9 cellular contexts compared by ENCODE assay signal in genomic region chr17:80252871-80253270, GRCh38. TPM values are rescaled to one million over a fixed set of nuclear protein-coding genes. Genes with fewer than 3 reads are reported as not detected.
DNase-seq lines count a peak whose midpoint lies in the region; ATAC-seq, FAIRE-seq and TF ChIP-seq lines count a peak whose summit lies in the region.
"Had no signal": no experiment of that assay in that cellular context is flagged by ENCODE, and none has a peak within 500 bp of the region (broad histone marks: within the 10 kb centered on the region; RNA-seq: fewer than 3 reads in every experiment).

No MANE protein-coding gene starts in this region.

- H3K79me1 ChIP-seq in trophoblast cell (ENCODE audit: low read length), result peaks cover 13% of the 10 kb centered on the region

- H3K4me1 Mint-ChIP-seq in activated CD4-positive, alpha-beta memory T cell treated with anti-CD3 and anti-CD28 coated beads, Interleukin-2, amount 10 ng/mL, durations not matched to agents 7 days and 5 days, result peaks cover 63% of the 10 kb centered on the region
- peaks cover 7% of the 10 kb centered on the region for H3K4me1 Mint-ChIP-seq in endodermal cell

- POLR2A ChIA-PET in activated CD4-positive, alpha-beta memory T cell treated with anti-CD3 and anti-CD28 coated beads, Interleukin-2, amount 10 ng/mL, durations not matched to agents 7 days and 5 days (lab: Charles Lee), result interaction anchor here (1.0 to 19.7 kb wide), 5 partner anchors 18 to 151 kb away, joined by 3 to 390 read pairs (median 7); partner anchors contain the start of genes GAA, RNF213, SGSH and SLC26A11

- H2BK120ac ChIP-seq in trophoblast cell (ENCODE audit: insufficient read depth, low read length, poor library complexity), result no peak overlapping the region

- H3K18ac ChIP-seq in trophoblast cell (ENCODE audit: low read length), result no peak overlapping the region

- DNase-seq in GM12891 (ENCODE audit: insufficient read length, low spot score) (peak; percentile 82), NCI-H2171 treated with DMSO at 0.1 percent for 48 hours (lab: John Stamatoyannopoulos, UW) (peak; percentile 58), endodermal cell (peak; percentile 91), trophoblast cell (peak; percentile 70 to 83), epidermal melanocyte (ENCODE audit: insufficient read length, low spot score) (no peak), H54 (ENCODE audit: insufficient read length, low spot score) (no peak)
- DNase-seq in activated CD4-positive, alpha-beta memory T cell treated with anti-CD3 and anti-CD28 coated beads, Interleukin-2, amount 10 ng/mL, durations not matched to agents 7 days and 5 days, result peak; percentile 90

- no peak overlapping the region for H4K12ac ChIP-seq in trophoblast cell (ENCODE audit: low read depth, low read length)

- H3K4me3 Mint-ChIP-seq in activated CD4-positive, alpha-beta memory T cell treated with anti-CD3 and anti-CD28 coated beads, Interleukin-2, amount 10 ng/mL, durations not matched to agents 7 days and 5 days, result no peak overlapping the region
- H3K4me3 Mint-ChIP-seq in endodermal cell, result no peak overlapping the region

- no peak overlapping the region for H2AFZ ChIP-seq in trophoblast cell (ENCODE audit: insufficient read depth, low read length, poor library complexity)

- no peak overlapping the region for H3K4ac ChIP-seq in trophoblast cell (ENCODE audit: low read depth, low read length)

- H3K27ac Mint-ChIP-seq in activated CD4-positive, alpha-beta memory T cell treated with anti-CD3 and anti-CD28 coated beads, Interleukin-2, amount 10 ng/mL, durations not matched to agents 7 days and 5 days, result no peak overlapping the region
- no peak overlapping the region for H3K27ac Mint-ChIP-seq in endodermal cell

- H4K8ac ChIP-seq in trophoblast cell (ENCODE audit: low read depth, low read length), result no peak overlapping the region

- WGBS in endodermal cell (ENCODE audit: insufficient coverage in 1 of 2, insufficient read length in 1 of 2), 2 experiments, result 77 to 83% methylated on average over 12 to 13 of the region's 13 CpGs
- no CpG with 5 or more reads among the region's 13 CpGs for WGBS in trophoblast cell (ENCODE audit: extremely low coverage, insufficient coverage, insufficient read length)

- no peaks in the 10 kb centered on the region for H3K79me2 ChIP-seq in trophoblast cell (ENCODE audit: control insufficient read depth, insufficient read depth, low read length, poor library complexity)

- no peaks in the 10 kb centered on the region for H3K36me3 Mint-ChIP-seq in activated CD4-positive, alpha-beta memory T cell treated with anti-CD3 and anti-CD28 coated beads, Interleukin-2, amount 10 ng/mL, durations not matched to agents 7 days and 5 days (ENCODE audit: low read depth)
- H3K36me3 Mint-ChIP-seq in endodermal cell (ENCODE audit: low read depth), result peaks cover 41% of the 10 kb centered on the region

- no peak overlapping the region for H2BK5ac ChIP-seq in trophoblast cell (ENCODE audit: low read depth, low read length, poor library complexity)

- H2BK12ac ChIP-seq in trophoblast cell (ENCODE audit: low read length), result no peak overlapping the region

- no peak overlapping the region for H3K4me2 ChIP-seq in trophoblast cell (ENCODE audit: low read length)

- H2AK5ac ChIP-seq in trophoblast cell (ENCODE audit: low read length), result no peak overlapping the region

- H3K23ac ChIP-seq in trophoblast cell (ENCODE audit: low read length), result no peak overlapping the region

- H3K4me1 ChIP-seq in endodermal cell (ENCODE audit: control insufficient read depth, insufficient read depth, low read length) (no peaks in the 10 kb centered on the region), trophoblast cell (ENCODE audit: control insufficient read depth in 1 of 2, insufficient read depth in 2 of 2, low read length in 2 of 2) (peaks cover 12 to 13% of the 10 kb centered on the region in 2 experiments)

- no peak for FAIRE-seq in GM12891 (lab: Jason Lieb, UNC)
- FAIRE-seq in H54 (lab: Jason Lieb, UNC), result no peak

- no peaks in the 10 kb centered on the region for H3K9me3 ChIP-seq in endodermal cell (ENCODE audit: control insufficient read depth, low read length)
- H3K9me3 ChIP-seq in trophoblast cell (ENCODE audit: insufficient read depth, low read depth, low read length), result no peaks in the 10 kb centered on the region

- no peak for ATAC-seq in HG03025 (IDR thresholded peaks at IDR 0.05; ENCODE audit: low FRiP score, unreplicated experiment)

- peaks cover 32% of the 10 kb centered on the region for H3K36me3 ChIP-seq in endodermal cell (ENCODE audit: control insufficient read depth, insufficient read depth, low read length)
- peaks cover 30 to 32% of the 10 kb centered on the region in 2 experiments for H3K36me3 ChIP-seq in trophoblast cell (ENCODE audit: control insufficient read depth in 1 of 2, insufficient read depth in 2 of 2, low read length in 2 of 2)

- CTCF ChIA-PET in activated CD4-positive, alpha-beta memory T cell treated with anti-CD3 and anti-CD28 coated beads, Interleukin-2, amount 10 ng/mL, durations not matched to agents 7 days and 5 days (lab: Charles Lee), result interaction anchor here (0.6 to 4.3 kb wide), 7 partner anchors 8 to 152 kb away, joined by 3 to 33 read pairs (median 7); partner anchors contain the start of genes GAA, SGSH and SLC26A11

- H3K9ac ChIP-seq in endodermal cell (ENCODE audit: extremely low read depth, low read length, poor library complexity, severe bottlenecking) (no peak overlapping the region), trophoblast cell (ENCODE audit: low read length) (no peak overlapping the region)

- peak; percentile 75 for TF ChIP-seq CTCF in endodermal cell (conservative IDR thresholded peaks at IDR 0.05)

- H3K9me3 Mint-ChIP-seq in activated CD4-positive, alpha-beta memory T cell treated with anti-CD3 and anti-CD28 coated beads, Interleukin-2, amount 10 ng/mL, durations not matched to agents 7 days and 5 days, result no peaks in the 10 kb centered on the region
- no peaks in the 10 kb centered on the region for H3K9me3 Mint-ChIP-seq in endodermal cell

- H4K91ac ChIP-seq in trophoblast cell (ENCODE audit: low read depth, low read length), result no peak overlapping the region

- H3K27ac ChIP-seq in endodermal cell (ENCODE audit: low read depth, low read length) (no peak overlapping the region), trophoblast cell (ENCODE audit: low read depth, low read length) (no peak overlapping the region)

- no peaks in the 10 kb centered on the region for H3K27me3 Mint-ChIP-seq in activated CD4-positive, alpha-beta memory T cell treated with anti-CD3 and anti-CD28 coated beads, Interleukin-2, amount 10 ng/mL, durations not matched to agents 7 days and 5 days
- H3K27me3 Mint-ChIP-seq in endodermal cell (ENCODE audit: insufficient read depth), result no peaks in the 10 kb centered on the region

- H3K27me3 ChIP-seq in endodermal cell (ENCODE audit: control insufficient read depth, insufficient read depth, low read length, poor library complexity, severe bottlenecking) (no peaks in the 10 kb centered on the region), trophoblast cell (ENCODE audit: insufficient read depth, low read length) (no peaks in the 10 kb centered on the region)

- H3K14ac ChIP-seq in trophoblast cell (ENCODE audit: low read length), result no peak overlapping the region

- TF ChIP-seq POLR2A in GM12891 (IDR thresholded peaks at IDR 0.05; ENCODE audit: low read depth, low read length), result no peak
- no peak for TF ChIP-seq POLR2A in H54 (IDR thresholded peaks at IDR 0.05; ENCODE audit: low read depth, low read length)

- no peak overlapping the region for H3K4me3 ChIP-seq in endodermal cell (ENCODE audit: low read length)
- no peak overlapping the region for H3K4me3 ChIP-seq in trophoblast cell (ENCODE audit: low read depth, low read length)
- H3K4me3 ChIP-seq: skin epidermis had no signal

TF ChIP-seq in GM12891, 5 proteins besides CTCF, POLR2A, EP300 and RAD21:
- TF ChIP-seq POLR2AphosphoS5 (IDR thresholded peaks at IDR 0.05; ENCODE audit: low read depth, low read length) (no peak), POU2F2 (IDR thresholded peaks at IDR 0.05; ENCODE audit: low read depth, low read length) (no peak), SPI1 (IDR thresholded peaks at IDR 0.05; ENCODE audit: low read depth, low read length) (no peak), TAF1 (IDR thresholded peaks at IDR 0.05; ENCODE audit: low read depth, low read length) (no peak), PAX5 (IDR thresholded peaks at IDR 0.05; ENCODE audit: insufficient read depth, low read length, severe bottlenecking) (no peak)

RNA-seq across cellular contexts. Expression of gene RNF213, which starts 7.8 kb away (rescaled TPM):
- 55.7 TPM for polyA plus RNA-seq in GM12891 (2012; ENCODE audit: low read depth, missing spikeins)
- total RNA-seq in activated CD4-positive, alpha-beta memory T cell treated with anti-CD3 and anti-CD28 coated beads, Interleukin-2, amount 10 ng/mL, durations not matched to agents 7 days and 5 days, result 100 to 1,000 TPM; 787 to 849 TPM
- total RNA-seq in endodermal cell, result 100 to 1,000 TPM in 1 of 2 donors, 10 to 100 TPM in 1; 98.8 to 136 TPM
- 30.0 TPM for polyA plus RNA-seq in endodermal cell (2013, experiment 1 of 2)
- 28.2 TPM for polyA plus RNA-seq in endodermal cell (2013, experiment 2 of 2)
- polyA plus RNA-seq in trophoblast cell (2013), result 16.7 and 17.1 TPM in 2 replicates

RNA-seq across cellular contexts. Expression of gene SLC26A11, which starts 32.6 kb away (rescaled TPM):
- 1.9 TPM for polyA plus RNA-seq in GM12891 (2012; ENCODE audit: low read depth, missing spikeins)
- 10 to 100 TPM; 16.0 to 20.0 TPM for total RNA-seq in activated CD4-positive, alpha-beta memory T cell treated with anti-CD3 and anti-CD28 coated beads, Interleukin-2, amount 10 ng/mL, durations not matched to agents 7 days and 5 days
- 10 to 100 TPM; 43.7 to 48.2 TPM for total RNA-seq in endodermal cell
- polyA plus RNA-seq in endodermal cell (2013, experiment 1 of 2), result 25.4 TPM
- polyA plus RNA-seq in endodermal cell (2013, experiment 2 of 2), result 25.1 TPM
- 18.0 and 19.3 TPM in 2 replicates for polyA plus RNA-seq in trophoblast cell (2013)

RNA-seq across cellular contexts. Expression of gene SGSH, which starts 32.7 kb away (rescaled TPM):
- polyA plus RNA-seq in GM12891 (2012; ENCODE audit: low read depth, missing spikeins), result 14.0 TPM
- 10 to 100 TPM; 56.5 to 61.1 TPM for total RNA-seq in activated CD4-positive, alpha-beta memory T cell treated with anti-CD3 and anti-CD28 coated beads, Interleukin-2, amount 10 ng/mL, durations not matched to agents 7 days and 5 days
- total RNA-seq in endodermal cell, result 10 to 100 TPM; 40.4 to 42.5 TPM
- polyA plus RNA-seq in endodermal cell (2013, experiment 1 of 2), result 27.5 TPM
- polyA plus RNA-seq in endodermal cell (2013, experiment 2 of 2), result 21.8 TPM
- 12.4 and 13.7 TPM in 2 replicates for polyA plus RNA-seq in trophoblast cell (2013)

Comparison
In these comparisons a context has a peak if more than half of its experiments do, and no peak if none do; other contexts are left out.
1. DNase-seq: peak in GM12891 (single experiment), NCI-H2171 treated with DMSO at 0.1 percent for 48 hours (single experiment), activated CD4-positive, alpha-beta memory T cell treated with anti-CD3 and anti-CD28 coated beads, Interleukin-2, amount 10 ng/mL, durations not matched to agents 7 days and 5 days (single experiment), endodermal cell (single experiment) and trophoblast cell (2 of 2); none in epidermal melanocyte (single experiment) and H54 (single experiment).
2. RNA of gene RNF213, which starts 7.8 kb away (total RNA-seq): 787 to 849 TPM in activated CD4-positive, alpha-beta memory T cell treated with anti-CD3 and anti-CD28 coated beads, Interleukin-2, amount 10 ng/mL, durations not matched to agents 7 days and 5 days; 98.8 to 136 TPM in endodermal cell; every median in the first group is over 4 times any median in the second.